ENCODE assay signal across 19 cellular contexts in genomic region chr20:858011-858410, GRCh38. TPM values are rescaled to one million over a fixed set of nuclear protein-coding genes. Genes with fewer than 3 reads are reported as not detected.
"Had no signal": no experiment of that assay in that cellular context is flagged by ENCODE, and none has a peak within 500 bp of the region (broad histone marks: within the 10 kb centered on the region; RNA-seq: fewer than 3 reads in every experiment).

No MANE protein-coding gene starts in this region.

- ATAC-seq: activated naive CD4-positive, alpha-beta T cell treated with anti-CD3 and anti-CD28 coated beads, Interleukin-2, amount 50 U/mL, for 72 hours; mucosa of descending colon; naive thymus-derived CD8-positive, alpha-beta T cell; stimulated activated effector memory CD8-positive, alpha-beta T cell treated with anti-CD3 and anti-CD28 coated beads, Interleukin-12 subunit alpha, Interleukin-12 subunit beta, amount 100 ng/mL, for 72 hours; T-cell; WTC11 had no signal

- H3K36me3 Mint-ChIP-seq: WTC11 had no signal

- H3K27ac Mint-ChIP-seq: memory B cell; stimulated activated effector memory CD8-positive, alpha-beta T cell treated with anti-CD3 and anti-CD28 coated beads, Interleukin-12 subunit alpha, Interleukin-12 subunit beta, amount 100 ng/mL, for 72 hours; T-cell had no signal

- H3K9me3 Mint-ChIP-seq: naive thymus-derived CD8-positive, alpha-beta T cell; T-cell; WTC11 had no signal

- H3K27me3 Mint-ChIP-seq: memory B cell; naive thymus-derived CD8-positive, alpha-beta T cell; T-cell had no signal

- H3K4me3 Mint-ChIP-seq: memory B cell; stimulated activated effector memory CD8-positive, alpha-beta T cell treated with anti-CD3 and anti-CD28 coated beads, Interleukin-12 subunit alpha, Interleukin-12 subunit beta, amount 100 ng/mL, for 72 hours; T-cell; WTC11 had no signal

- DNase-seq: activated CD4-positive, alpha-beta T cell treated with anti-CD3 and anti-CD28 coated beads for 4 hours; activated effector memory CD4-positive, alpha-beta T cell treated with Interleukin-2 at 50 U/mL for 16 hours; anterior cingulate cortex; erythroblast; hippocampal formation; left ventricle myocardium inferior; mucosa of descending colon; naive thymus-derived CD8-positive, alpha-beta T cell; nucleus accumbens; posterior cingulate gyrus; SK-N-SH; T-cell had no signal

RNA-seq across cellular contexts. Expression of gene ANGPT4, which starts 58.1 kb away (rescaled TPM):
- total RNA-seq: dermis microvascular lymphatic vessel endothelial cell; glomerular endothelial cell; kidney epithelial cell; naive thymus-derived CD8-positive, alpha-beta T cell; T-cell had no signal
